Comparison of ENCODE assay signal across 8 cellular contexts in genomic region chr5:119453045-119453383, GRCh38. TPM values are rescaled to one million over a fixed set of nuclear protein-coding genes. Genes with fewer than 3 reads are reported as not detected.
DNase-seq lines count a peak whose midpoint lies in the region; ATAC-seq, FAIRE-seq and TF ChIP-seq lines count a peak whose summit lies in the region.

No MANE protein-coding gene starts in this region.

- H3K27me3 ChIP-seq in BE2C (no peaks in the 10 kb centered on the region), pancreas (no peaks in the 10 kb centered on the region)

- DNase-seq in BE2C: no peak
- no peak for DNase-seq in activated CD4-positive, alpha-beta memory T cell treated with anti-CD3 and anti-CD28 coated beads for 36 hours
- DNase-seq in glomerular visceral epithelial cell (ENCODE audit: extremely low spot score): peak; percentile 19
- DNase-seq in pancreas: peak in 1 of 6 donors; percentile 19
- DNase-seq in NCI-H226: no peak

- intact Hi-C loops in activated CD4-positive, alpha-beta memory T cell treated with anti-CD3 and anti-CD28 coated beads for 36 hours (cut with micrococcal nuclease): loop anchor here (5.0 kb wide), 1 partner anchor 186 kb away; no protein-coding TSS in a partner anchor
- intact Hi-C loops in pancreas (cut with DNase I): no loop called here

- TF ChIP-seq CTCF in BE2C (IDR thresholded peaks at IDR 0.05; ENCODE audit: low read depth, low read length) (no peak), pancreas (IDR thresholded peaks at IDR 0.05) (no peak)

- FAIRE-seq in pancreas (lab: Jason Lieb, UNC): no peak

- CTCF ChIA-PET in activated CD4-positive, alpha-beta memory T cell treated with anti-CD3 and anti-CD28 coated beads for 36 hours (lab: Charles Lee): interaction anchor here (1.3 to 2.6 kb wide), 2 partner anchors 41 to 465 kb away, joined by 3 to 15 read pairs; partner anchors contain the start of gene DTWD2

- no peaks in the 10 kb centered on the region for H3K9me3 Mint-ChIP-seq in activated CD4-positive, alpha-beta memory T cell treated with anti-CD3 and anti-CD28 coated beads for 36 hours

- peak overlapping the region; percentile 79 for H3K27ac Mint-ChIP-seq in activated CD4-positive, alpha-beta memory T cell treated with anti-CD3 and anti-CD28 coated beads for 36 hours

- no peaks in the 10 kb centered on the region for H3K27me3 Mint-ChIP-seq in activated CD4-positive, alpha-beta memory T cell treated with anti-CD3 and anti-CD28 coated beads for 36 hours

- 2 to 3% methylated on average over 13 of the region's 13 CpGs for WGBS in pancreas, 2 donors

- POLR2A ChIA-PET in activated CD4-positive, alpha-beta memory T cell treated with anti-CD3 and anti-CD28 coated beads for 36 hours (lab: Charles Lee): no interaction called here

- H3K36me3 Mint-ChIP-seq in activated CD4-positive, alpha-beta memory T cell treated with anti-CD3 and anti-CD28 coated beads for 36 hours: peaks cover 3% of the 10 kb centered on the region

- H3K27ac ChIP-seq in pancreas: peak overlapping the region; percentile 83 to 97 (median 94)

- H3K36me3 ChIP-seq in BE2C (no peaks in the 10 kb centered on the region), pancreas (no peaks in the 10 kb centered on the region)

- no peaks in the 10 kb centered on the region for H3K9me3 ChIP-seq in BE2C
- H3K9me3 ChIP-seq in pancreas: no peaks in the 10 kb centered on the region

- H3K4me1 ChIP-seq in BE2C: peaks cover 3% of the 10 kb centered on the region; the same call in 1 of the 2 replicates
- H3K4me1 ChIP-seq in pancreas: peaks cover 0 to 10% (median 8%) of the 10 kb centered on the region in 3 donors

- H3K4me3 Mint-ChIP-seq in activated CD4-positive, alpha-beta memory T cell treated with anti-CD3 and anti-CD28 coated beads for 36 hours: peak overlapping the region; percentile 92

- peaks cover 14% of the 10 kb centered on the region for H3K4me1 Mint-ChIP-seq in activated CD4-positive, alpha-beta memory T cell treated with anti-CD3 and anti-CD28 coated beads for 36 hours (ENCODE audit: low read depth)

- H3K4me3 ChIP-seq in BE2C (ENCODE audit: low read depth, low read length) (peak overlapping the region; percentile 93), pancreas (peak overlapping the region; percentile 57 to 74 (median 63))

- ATAC-seq in GM19035 (IDR thresholded peaks at IDR 0.05; ENCODE audit: unreplicated experiment) (peak; percentile 23), HG03469 (IDR thresholded peaks at IDR 0.05; ENCODE audit: unreplicated experiment) (peak; percentile 1), pancreas (peak; percentile 30 to 54 (median 38)), GM18520 (IDR thresholded peaks at IDR 0.05; ENCODE audit: unreplicated experiment) (no peak)

RNA-seq across cellular contexts. Expression of gene HSD17B4, which starts 0.7 kb away (rescaled TPM):
- polyA plus RNA-seq in BE2C (2012; ENCODE audit: insufficient read depth, insufficient read length, low read depth): 57.4 TPM
- total RNA-seq in activated CD4-positive, alpha-beta memory T cell treated with anti-CD3 and anti-CD28 coated beads for 36 hours: 100 to 1,000 TPM in 1 of 2 experiments, 10 to 100 TPM in 1; 83.2 to 117 TPM
- 100 to 1,000 TPM; 122 to 152 (median 130) TPM for total RNA-seq in pancreas
- polyA plus RNA-seq in pancreas: 100 to 1,000 TPM; 120 to 133 TPM
